9 cellular contexts compared by ENCODE assay signal in genomic region chr1:228964178-228964819, GRCh38.
A peak's percentile ranks its signal among the peaks of the same experiment; 100 is the strongest.
DNase-seq lines count a peak whose midpoint lies in the region; ATAC-seq lines count a peak whose summit lies in the region.
"Had no signal": no experiment of that assay in that cellular context is flagged by ENCODE, and none has a peak within 500 bp of the region (broad histone marks: within the 10 kb centered on the region; RNA-seq: fewer than 3 reads in every experiment).

No MANE protein-coding gene starts in this region.

- H3K27ac Mint-ChIP-seq in activated T-helper 2 cell treated with anti-CD3 and anti-CD28 coated beads, Interferon-gamma antibody, Interleukin-2, Interleukin-4, amounts not matched to agents 10 μg/mL and 5 μg/mL and 100 μg/mL, durations not matched to agents 14 hours and 24 hours and 36 hours, result no peak overlapping the region

- H3K9me3 ChIP-seq in mesodermal cell (ENCODE audit: control insufficient read depth, low read length), result no peaks in the 10 kb centered on the region

- H3K4me3 Mint-ChIP-seq in activated T-helper 2 cell treated with anti-CD3 and anti-CD28 coated beads, Interferon-gamma antibody, Interleukin-2, Interleukin-4, amounts not matched to agents 10 μg/mL and 5 μg/mL and 100 μg/mL, durations not matched to agents 14 hours and 24 hours and 36 hours (ENCODE audit: low read depth), result no peak overlapping the region

- H3K36me3 ChIP-seq in mesodermal cell (ENCODE audit: control insufficient read depth, insufficient read depth, low read length), result no peaks in the 10 kb centered on the region

- no peak overlapping the region for H3K4me3 ChIP-seq in mesodermal cell (ENCODE audit: extremely low read depth, insufficient read depth, low read length, poor library complexity, severe bottlenecking)

- ATAC-seq in HG02970 (IDR thresholded peaks at IDR 0.05; ENCODE audit: low FRiP score, unreplicated experiment) (no peak), HG03521 (IDR thresholded peaks at IDR 0.05; ENCODE audit: unreplicated experiment) (no peak)

- H3K4me1 Mint-ChIP-seq in activated T-helper 2 cell treated with anti-CD3 and anti-CD28 coated beads, Interferon-gamma antibody, Interleukin-2, Interleukin-4, amounts not matched to agents 10 μg/mL and 5 μg/mL and 100 μg/mL, durations not matched to agents 14 hours and 24 hours and 36 hours (ENCODE audit: low read depth), result no peaks in the 10 kb centered on the region

- H3K36me3 Mint-ChIP-seq in activated T-helper 2 cell treated with anti-CD3 and anti-CD28 coated beads, Interferon-gamma antibody, Interleukin-2, Interleukin-4, amounts not matched to agents 10 μg/mL and 5 μg/mL and 100 μg/mL, durations not matched to agents 14 hours and 24 hours and 36 hours (ENCODE audit: low read depth), result no peaks in the 10 kb centered on the region

- H3K27me3 Mint-ChIP-seq in activated T-helper 2 cell treated with anti-CD3 and anti-CD28 coated beads, Interferon-gamma antibody, Interleukin-2, Interleukin-4, amounts not matched to agents 10 μg/mL and 5 μg/mL and 100 μg/mL, durations not matched to agents 14 hours and 24 hours and 36 hours (ENCODE audit: low read depth), result peaks cover 12% of the 10 kb centered on the region

- intact Hi-C loops in activated T-helper 2 cell treated with anti-CD3 and anti-CD28 coated beads, Interferon-gamma antibody, Interleukin-2, Interleukin-4, amounts not matched to agents 10 μg/mL and 5 μg/mL and 100 μg/mL, durations not matched to agents 14 hours and 24 hours and 36 hours (cut with micrococcal nuclease), result no loop called here

- H3K4me1 ChIP-seq in mesodermal cell (ENCODE audit: control insufficient read depth, insufficient read depth, low read length, poor library complexity, severe bottlenecking), result peaks cover 29% of the 10 kb centered on the region

- H3K27ac ChIP-seq in epithelial cell of prostate, result peak overlapping the region; percentile 46
- peak overlapping the region; percentile 99 for H3K27ac ChIP-seq in mesodermal cell (ENCODE audit: low read depth, low read length, severe bottlenecking)

- peak; percentile 92 for DNase-seq in A172 (ENCODE audit: low spot score)
- DNase-seq in LoVo (ENCODE audit: low spot score), result peak; percentile 1
- no peak for DNase-seq in epithelial cell of prostate (ENCODE audit: low read depth, low spot score)
- no peak for DNase-seq in activated T-helper 2 cell treated with anti-CD3 and anti-CD28 coated beads, Interferon-gamma antibody, Interleukin-2, Interleukin-4, amounts not matched to agents 10 μg/mL and 5 μg/mL and 100 μg/mL, durations not matched to agents 14 hours and 24 hours and 36 hours (ENCODE audit: low spot score)
- no peak for DNase-seq in SKM-1 treated with dmso at 0.1 percent for 144 hours (lab: John Stamatoyannopoulos, UW; ENCODE audit: unreplicated experiment)
- DNase-seq: NCI-H510A treated with DMSO at 0.1 percent for 48 hours had no signal

- no peaks in the 10 kb centered on the region for H3K9me3 Mint-ChIP-seq in activated T-helper 2 cell treated with anti-CD3 and anti-CD28 coated beads, Interferon-gamma antibody, Interleukin-2, Interleukin-4, amounts not matched to agents 10 μg/mL and 5 μg/mL and 100 μg/mL, durations not matched to agents 14 hours and 24 hours and 36 hours

- WGBS in mesodermal cell (ENCODE audit: insufficient coverage in 2 of 2), 2 experiments, result 52 to 71% methylated on average over 2 of the region's 5 CpGs

Comparison
In these comparisons a context has a peak if more than half of its experiments do, and no peak if none do; other contexts are left out.
1. DNase-seq: peak in A172 (single experiment) and LoVo (single experiment); none in epithelial cell of prostate (single experiment), activated T-helper 2 cell treated with anti-CD3 and anti-CD28 coated beads, Interferon-gamma antibody, Interleukin-2, Interleukin-4, amounts not matched to agents 10 μg/mL and 5 μg/mL and 100 μg/mL, durations not matched to agents 14 hours and 24 hours and 36 hours (single experiment) and SKM-1 treated with dmso at 0.1 percent for 144 hours (single experiment).